In the genomic region with DNA sequence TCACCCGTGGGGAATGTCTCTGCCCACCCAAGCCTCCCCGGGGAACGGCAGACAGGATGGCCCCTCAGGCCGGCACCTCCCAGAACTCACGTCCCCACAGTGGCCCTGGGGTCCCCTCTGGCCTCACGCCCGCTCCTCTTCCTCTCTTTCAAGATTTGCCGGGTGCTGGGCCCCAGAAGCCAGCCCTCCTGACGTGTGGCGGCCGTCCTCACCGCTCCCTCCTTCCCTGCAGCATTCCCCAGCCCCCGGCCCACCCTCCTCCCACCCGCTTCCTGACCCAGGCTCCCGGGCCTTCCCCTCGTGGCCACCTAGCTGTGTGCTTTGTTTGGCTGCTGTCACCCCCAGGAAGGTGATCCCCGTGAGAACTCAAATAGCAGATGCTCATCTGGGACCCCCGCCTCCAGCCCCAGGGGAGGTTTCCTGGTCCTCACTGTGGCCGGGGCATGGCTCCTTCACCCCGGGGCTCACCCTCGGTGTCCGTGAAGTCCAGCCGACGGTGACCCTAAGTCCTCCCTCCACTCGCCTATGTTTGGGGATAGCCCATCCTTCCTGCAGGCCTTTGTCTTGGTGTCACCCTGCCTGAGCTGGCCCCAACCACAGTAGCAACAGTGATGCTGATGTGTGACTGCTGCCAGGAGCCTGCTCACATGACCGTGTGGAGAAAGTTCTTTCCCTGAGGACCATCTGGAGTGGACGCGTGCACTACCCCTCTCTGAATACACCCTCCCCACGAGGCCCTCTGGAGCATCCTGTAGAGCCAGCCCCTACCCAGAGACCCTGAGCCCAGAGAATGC, we compare ENCODE assay signal across 1 cellular context.
TF ChIP-seq lines count a peak whose summit lies in the region.

No MANE protein-coding gene starts in this region.

TF ChIP-seq in H1, 55 proteins besides CTCF, POLR2A, EP300 and RAD21:
- TF ChIP-seq SP2 (IDR thresholded peaks at IDR 0.05; ENCODE audit: low read length) = no peak
- TF ChIP-seq TCF12 (IDR thresholded peaks at IDR 0.05; ENCODE audit: low read depth, low read length) = no peak
- TF ChIP-seq EZH2 (IDR thresholded peaks at IDR 0.05; ENCODE audit: low read depth, low read length, severe bottlenecking) = no peak
- TF ChIP-seq RXRA (IDR thresholded peaks at IDR 0.05; ENCODE audit: insufficient read depth, low read depth, low read length) = no peak
- TF ChIP-seq MAFK (IDR thresholded peaks at IDR 0.05; ENCODE audit: low read depth, low read length) = no peak
- no peak for TF ChIP-seq EGR1 (IDR thresholded peaks at IDR 0.05; ENCODE audit: borderline replicate concordance, low read depth, low read length)
- TF ChIP-seq HDAC6 (IDR thresholded peaks at IDR 0.05; ENCODE audit: low read depth, low read length) = no peak
- TF ChIP-seq TEAD4 (IDR thresholded peaks at IDR 0.05; ENCODE audit: low read depth, low read length) = no peak
- TF ChIP-seq, protein P1, sequence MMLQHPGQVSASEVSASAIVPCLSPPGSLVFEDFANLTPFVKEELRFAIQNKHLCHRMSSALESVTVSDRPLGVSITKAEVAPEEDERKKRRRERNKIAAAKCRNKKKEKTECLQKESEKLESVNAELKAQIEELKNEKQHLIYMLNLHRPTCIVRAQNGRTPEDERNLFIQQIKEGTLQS (IDR thresholded peaks at IDR 0.05; ENCODE audit: insufficient read depth, low read depth, low read length) = no peak
- TF ChIP-seq, protein P2, sequence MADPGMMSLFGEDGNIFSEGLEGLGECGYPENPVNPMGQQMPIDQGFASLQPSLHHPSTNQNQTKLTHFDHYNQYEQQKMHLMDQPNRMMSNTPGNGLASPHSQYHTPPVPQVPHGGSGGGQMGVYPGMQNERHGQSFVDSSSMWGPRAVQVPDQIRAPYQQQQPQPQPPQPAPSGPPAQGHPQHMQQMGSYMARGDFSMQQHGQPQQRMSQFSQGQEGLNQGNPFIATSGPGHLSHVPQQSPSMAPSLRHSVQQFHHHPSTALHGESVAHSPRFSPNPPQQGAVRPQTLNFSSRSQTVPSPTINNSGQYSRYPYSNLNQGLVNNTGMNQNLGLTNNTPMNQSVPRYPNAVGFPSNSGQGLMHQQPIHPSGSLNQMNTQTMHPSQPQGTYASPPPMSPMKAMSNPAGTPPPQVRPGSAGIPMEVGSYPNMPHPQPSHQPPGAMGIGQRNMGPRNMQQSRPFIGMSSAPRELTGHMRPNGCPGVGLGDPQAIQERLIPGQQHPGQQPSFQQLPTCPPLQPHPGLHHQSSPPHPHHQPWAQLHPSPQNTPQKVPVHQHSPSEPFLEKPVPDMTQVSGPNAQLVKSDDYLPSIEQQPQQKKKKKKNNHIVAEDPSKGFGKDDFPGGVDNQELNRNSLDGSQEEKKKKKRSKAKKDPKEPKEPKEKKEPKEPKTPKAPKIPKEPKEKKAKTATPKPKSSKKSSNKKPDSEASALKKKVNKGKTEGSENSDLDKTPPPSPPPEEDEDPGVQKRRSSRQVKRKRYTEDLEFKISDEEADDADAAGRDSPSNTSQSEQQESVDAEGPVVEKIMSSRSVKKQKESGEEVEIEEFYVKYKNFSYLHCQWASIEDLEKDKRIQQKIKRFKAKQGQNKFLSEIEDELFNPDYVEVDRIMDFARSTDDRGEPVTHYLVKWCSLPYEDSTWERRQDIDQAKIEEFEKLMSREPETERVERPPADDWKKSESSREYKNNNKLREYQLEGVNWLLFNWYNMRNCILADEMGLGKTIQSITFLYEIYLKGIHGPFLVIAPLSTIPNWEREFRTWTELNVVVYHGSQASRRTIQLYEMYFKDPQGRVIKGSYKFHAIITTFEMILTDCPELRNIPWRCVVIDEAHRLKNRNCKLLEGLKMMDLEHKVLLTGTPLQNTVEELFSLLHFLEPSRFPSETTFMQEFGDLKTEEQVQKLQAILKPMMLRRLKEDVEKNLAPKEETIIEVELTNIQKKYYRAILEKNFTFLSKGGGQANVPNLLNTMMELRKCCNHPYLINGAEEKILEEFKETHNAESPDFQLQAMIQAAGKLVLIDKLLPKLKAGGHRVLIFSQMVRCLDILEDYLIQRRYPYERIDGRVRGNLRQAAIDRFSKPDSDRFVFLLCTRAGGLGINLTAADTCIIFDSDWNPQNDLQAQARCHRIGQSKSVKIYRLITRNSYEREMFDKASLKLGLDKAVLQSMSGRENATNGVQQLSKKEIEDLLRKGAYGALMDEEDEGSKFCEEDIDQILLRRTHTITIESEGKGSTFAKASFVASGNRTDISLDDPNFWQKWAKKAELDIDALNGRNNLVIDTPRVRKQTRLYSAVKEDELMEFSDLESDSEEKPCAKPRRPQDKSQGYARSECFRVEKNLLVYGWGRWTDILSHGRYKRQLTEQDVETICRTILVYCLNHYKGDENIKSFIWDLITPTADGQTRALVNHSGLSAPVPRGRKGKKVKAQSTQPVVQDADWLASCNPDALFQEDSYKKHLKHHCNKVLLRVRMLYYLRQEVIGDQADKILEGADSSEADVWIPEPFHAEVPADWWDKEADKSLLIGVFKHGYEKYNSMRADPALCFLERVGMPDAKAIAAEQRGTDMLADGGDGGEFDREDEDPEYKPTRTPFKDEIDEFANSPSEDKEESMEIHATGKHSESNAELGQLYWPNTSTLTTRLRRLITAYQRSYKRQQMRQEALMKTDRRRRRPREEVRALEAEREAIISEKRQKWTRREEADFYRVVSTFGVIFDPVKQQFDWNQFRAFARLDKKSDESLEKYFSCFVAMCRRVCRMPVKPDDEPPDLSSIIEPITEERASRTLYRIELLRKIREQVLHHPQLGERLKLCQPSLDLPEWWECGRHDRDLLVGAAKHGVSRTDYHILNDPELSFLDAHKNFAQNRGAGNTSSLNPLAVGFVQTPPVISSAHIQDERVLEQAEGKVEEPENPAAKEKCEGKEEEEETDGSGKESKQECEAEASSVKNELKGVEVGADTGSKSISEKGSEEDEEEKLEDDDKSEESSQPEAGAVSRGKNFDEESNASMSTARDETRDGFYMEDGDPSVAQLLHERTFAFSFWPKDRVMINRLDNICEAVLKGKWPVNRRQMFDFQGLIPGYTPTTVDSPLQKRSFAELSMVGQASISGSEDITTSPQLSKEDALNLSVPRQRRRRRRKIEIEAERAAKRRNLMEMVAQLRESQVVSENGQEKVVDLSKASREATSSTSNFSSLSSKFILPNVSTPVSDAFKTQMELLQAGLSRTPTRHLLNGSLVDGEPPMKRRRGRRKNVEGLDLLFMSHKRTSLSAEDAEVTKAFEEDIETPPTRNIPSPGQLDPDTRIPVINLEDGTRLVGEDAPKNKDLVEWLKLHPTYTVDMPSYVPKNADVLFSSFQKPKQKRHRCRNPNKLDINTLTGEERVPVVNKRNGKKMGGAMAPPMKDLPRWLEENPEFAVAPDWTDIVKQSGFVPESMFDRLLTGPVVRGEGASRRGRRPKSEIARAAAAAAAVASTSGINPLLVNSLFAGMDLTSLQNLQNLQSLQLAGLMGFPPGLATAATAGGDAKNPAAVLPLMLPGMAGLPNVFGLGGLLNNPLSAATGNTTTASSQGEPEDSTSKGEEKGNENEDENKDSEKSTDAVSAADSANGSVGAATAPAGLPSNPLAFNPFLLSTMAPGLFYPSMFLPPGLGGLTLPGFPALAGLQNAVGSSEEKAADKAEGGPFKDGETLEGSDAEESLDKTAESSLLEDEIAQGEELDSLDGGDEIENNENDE (IDR thresholded peaks at IDR 0.05; ENCODE audit: insufficient replicate concordance, low read length) = no peak
- no peak for TF ChIP-seq POU5F1 (IDR thresholded peaks at IDR 0.05; ENCODE audit: low read depth, low read length)
